8 cellular contexts compared by ENCODE assay signal in the genomic region with DNA sequence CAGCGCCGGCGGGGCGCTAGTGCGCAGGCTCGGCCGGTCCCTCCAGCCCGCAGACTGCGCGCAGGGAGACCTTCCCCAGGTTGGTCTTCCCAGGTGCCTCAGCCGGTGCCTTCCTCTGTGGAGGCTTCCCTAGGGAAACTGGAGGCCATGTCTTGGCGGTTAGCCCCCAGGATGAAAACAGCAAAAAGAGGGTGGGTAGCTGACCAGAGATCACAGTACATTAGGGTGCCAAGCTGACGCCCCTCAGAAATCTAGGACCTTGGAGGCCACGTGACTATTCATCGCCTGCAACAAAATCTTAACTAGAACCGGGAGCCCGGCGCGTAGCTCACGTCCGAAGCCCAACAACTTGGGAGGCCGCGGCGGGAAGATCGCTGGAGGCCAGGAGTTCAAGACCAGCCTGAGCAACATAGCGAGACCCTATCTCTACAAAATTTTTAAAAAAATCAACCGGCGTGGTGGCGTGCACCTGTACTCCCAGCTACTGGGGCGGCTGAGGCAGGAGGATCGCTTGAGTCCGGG. TPM values are rescaled to one million over a fixed set of nuclear protein-coding genes. Genes with fewer than 3 reads are reported as not detected.
DNase-seq lines count a peak whose midpoint lies in the region; ATAC-seq and TF ChIP-seq lines count a peak whose summit lies in the region.

No MANE protein-coding gene starts in this region.

- H3K4me1 ChIP-seq in PC-9 (replicated peaks; ENCODE audit: insufficient read depth), result peaks cover 18% of the 10 kb centered on the region
- H3K4me1 ChIP-seq in prostate gland (replicated peaks), result peaks cover 3% of the 10 kb centered on the region

- DNase-seq in GM12865 (ENCODE audit: low read depth) (no peak), PC-9 (no peak), epithelial cell of proximal tubule (ENCODE audit: low read depth) (no peak), prostate gland (ENCODE audit: low spot score) (no peak), Ammon's horn (ENCODE audit: low spot score) (no peak), posterior vena cava (ENCODE audit: low spot score) (no peak)

- H3K36me3 ChIP-seq in PC-9 (ENCODE audit: low read depth) (0 out of 2 replicates have a peak, but pooled peaks cover 9% of the 10 kb centered on the region), prostate gland (peaks cover 0 to 2% of the 10 kb centered on the region in 2 donors)

- intact Hi-C loops in PC-9 (cut with micrococcal nuclease; ENCODE audit: unreplicated experiment), result no loop called here
- intact Hi-C loops in prostate gland (cut with DNase I), result loop anchor here (2.0 kb wide), 1 partner anchor 28 kb away; the partner anchor contains the start of gene PLOD3
- intact Hi-C loops in posterior vena cava (cut with DNase I), result no loop called here

- H3K4me2 ChIP-seq in PC-9, result peak overlapping the region; percentile 92

- H3K4me3 ChIP-seq in GM12865 (ENCODE audit: low read depth, low read length) (peak overlapping the region; percentile 94), PC-9 (peak overlapping the region; percentile 98), epithelial cell of proximal tubule (ENCODE audit: low read depth, low read length) (peak overlapping the region; percentile 95), prostate gland (peak overlapping the region; percentile 54 to 78)

- no peaks in the 10 kb centered on the region for H3K9me2 ChIP-seq in PC-9 (ENCODE audit: insufficient read depth)

- H3K9me3 ChIP-seq in PC-9 (ENCODE audit: insufficient read depth, low read depth) (no peaks in the 10 kb centered on the region), prostate gland (no peaks in the 10 kb centered on the region)

- no peaks in the 10 kb centered on the region for H3K27me3 ChIP-seq in PC-9 (ENCODE audit: insufficient read depth, low read depth)
- H3K27me3 ChIP-seq in prostate gland (replicated peaks; ENCODE audit: insufficient read depth), result no peaks in the 10 kb centered on the region

- ATAC-seq in GM21737 (IDR thresholded peaks at IDR 0.05; ENCODE audit: unreplicated experiment) (no peak), HG03039 (IDR thresholded peaks at IDR 0.05; ENCODE audit: unreplicated experiment) (no peak)

- TF ChIP-seq POLR2A in prostate gland (IDR thresholded peaks at IDR 0.05), result no peak

- H3F3A ChIP-seq in PC-9 (ENCODE audit: insufficient read depth, low read depth), result peaks cover 22% of the 10 kb centered on the region; the same call in 1 of the 2 replicates

- POLR2A ChIA-PET in PC-9 (lab: Charles Lee; ENCODE audit: unreplicated experiment), result no interaction called here

- peaks cover 51% of the 10 kb centered on the region for H3K79me2 ChIP-seq in PC-9 (ENCODE audit: low read depth)

- TSS peak; percentile 82 for BruUV-seq in PC-9 (replicated peaks; lab: Mats Ljungman, UMichigan)

- H2AFZ ChIP-seq in PC-9, result peak overlapping the region; percentile 94

- WGBS in prostate gland, result 28% methylated on average over 32 of the region's 32 CpGs

- H3K27ac ChIP-seq in PC-9, result peak overlapping the region; percentile 52; the same call in 1 of the 2 replicates
- H3K27ac ChIP-seq in prostate gland, result peak overlapping the region; percentile 97

- TF ChIP-seq CTCF in GM12865 (IDR thresholded peaks at IDR 0.05; ENCODE audit: insufficient read depth, low read depth, low read length, missing control alignments) (no peak), PC-9 (conservative IDR thresholded peaks at IDR 0.05) (no peak), epithelial cell of proximal tubule (conservative IDR thresholded peaks at IDR 0.05; ENCODE audit: low read depth, low read length) (no peak), prostate gland (IDR thresholded peaks at IDR 0.05) (no peak)

- H4K20me1 ChIP-seq in PC-9 (ENCODE audit: insufficient read depth), result peaks cover 27% of the 10 kb centered on the region

- CTCF ChIA-PET in PC-9 (lab: Charles Lee), result interaction anchor here (1.1 to 2.1 kb wide), 3 partner anchors 27 to 540 kb away, joined by 5 to 22 read pairs (median 7); partner anchors contain the start of genes PLOD3, POP7 and ZNHIT1

RNA-seq across cellular contexts. Expression of gene FIS1, which starts 0.3 kb away (rescaled TPM):
- total RNA-seq in PC-9 (2021) (184 and 200 TPM in 2 replicates), epithelial cell of proximal tubule (189 and 215 TPM in 2 replicates), prostate gland (100 to 1,000 TPM; 238 to 256 TPM), posterior vena cava (100 to 1,000 TPM; 166 to 181 TPM)

RNA-seq across cellular contexts. Expression of gene CLDN15, which starts 7.6 kb away (rescaled TPM):
- total RNA-seq in PC-9 (2021), result 16.0 and 17.2 TPM in 2 replicates
- total RNA-seq in epithelial cell of proximal tubule, result 1.9 and 3.3 TPM in 2 replicates
- 10 to 100 TPM in 1 of 2 donors, 1 to 10 TPM in 1; 9.2 to 17.4 TPM for total RNA-seq in prostate gland
- total RNA-seq in posterior vena cava, result 1 to 10 TPM; 4.9 to 5.1 TPM

RNA-seq across cellular contexts. Expression of gene ZNHIT1, which starts 27.2 kb away (rescaled TPM):
- total RNA-seq in PC-9 (2021) (105 and 110 TPM in 2 replicates), epithelial cell of proximal tubule (119 and 129 TPM in 2 replicates), prostate gland (100 to 1,000 TPM in 1 of 2 donors, 10 to 100 TPM in 1; 75.2 to 109 TPM), posterior vena cava (10 to 100 TPM; 44.6 to 50.4 TPM)

RNA-seq across cellular contexts. Expression of gene PLOD3, which starts 27.8 kb away (rescaled TPM):
- 93.2 and 105 TPM in 2 replicates for total RNA-seq in PC-9 (2021)
- 75.0 and 78.3 TPM in 2 replicates for total RNA-seq in epithelial cell of proximal tubule
- total RNA-seq in prostate gland, result 10 to 100 TPM; 24.2 to 52.5 TPM
- 10 to 100 TPM; 59.6 to 64.3 TPM for total RNA-seq in posterior vena cava

RNA-seq across cellular contexts. Expression of gene MOGAT3, which starts 44.4 kb away (rescaled TPM):
- total RNA-seq in PC-9 (2021) (not detected in 2 replicates), epithelial cell of proximal tubule (not detected in 2 replicates), prostate gland (not detected), posterior vena cava (not detected)
